3 cellular contexts compared by ENCODE assay signal in genomic region chr15:86802244-86802643, GRCh38.
"Had no signal": no experiment of that assay in that cellular context is flagged by ENCODE, and none has a peak within 500 bp of the region (broad histone marks: within the 10 kb centered on the region; RNA-seq: fewer than 3 reads in every experiment).

No MANE protein-coding gene starts in this region.

- H3K4me3 ChIP-seq: GM12878 had no signal

- ATAC-seq: GM12878 had no signal

- DNase-seq: GDM1, GF-D8 had no signal
